Comparison of ENCODE assay signal across 8 cellular contexts in the genomic region with DNA sequence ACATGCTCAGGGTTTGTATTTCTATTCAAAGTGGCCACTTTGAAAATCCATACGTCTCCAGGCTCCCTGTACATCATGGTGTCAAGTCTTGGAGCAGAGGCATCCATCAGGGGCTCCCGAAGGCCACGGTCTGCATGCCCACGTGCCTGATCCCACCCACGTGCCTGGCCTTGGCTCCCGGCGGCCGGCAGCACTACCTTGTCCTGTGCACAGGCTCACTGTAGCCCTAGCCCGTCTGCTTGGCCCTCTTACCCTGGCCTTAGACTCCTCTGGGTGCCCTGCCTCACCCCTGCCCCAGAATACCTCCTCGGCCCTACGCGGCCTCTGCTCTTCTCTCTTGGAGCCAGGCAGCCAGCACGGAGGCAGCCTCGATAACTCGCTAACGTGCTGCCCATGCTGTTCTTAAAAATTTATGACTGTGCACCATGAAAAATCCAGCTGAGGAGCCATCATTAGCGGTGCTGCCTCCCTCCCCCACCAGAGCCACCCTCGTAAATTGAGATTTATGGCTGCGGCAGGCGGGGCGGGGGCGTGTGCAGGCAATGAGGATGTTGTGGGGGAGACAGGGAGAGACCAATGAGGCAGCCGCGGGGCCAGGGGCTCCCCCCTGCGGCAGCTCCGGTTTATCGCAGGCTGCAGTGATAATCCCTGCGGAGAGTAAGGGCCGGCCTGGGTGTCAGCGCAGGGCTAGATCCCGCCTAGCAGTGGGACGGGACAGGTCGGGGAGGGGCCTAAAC. TPM values are rescaled to one million over a fixed set of nuclear protein-coding genes. Genes with fewer than 3 reads are reported as not detected.
DNase-seq lines count a peak whose midpoint lies in the region; ATAC-seq and TF ChIP-seq lines count a peak whose summit lies in the region.

No MANE protein-coding gene starts in this region.

- ATAC-seq in RWPE2 (ENCODE audit: low read depth) (peak; percentile 17; the same call in 1 of the 3 replicates), mucosa of descending colon (peak; percentile 96), HG03039 (IDR thresholded peaks at IDR 0.05; ENCODE audit: unreplicated experiment) (no peak)

- no peaks in the 10 kb centered on the region for H3K27me3 ChIP-seq in RWPE2 (ENCODE audit: insufficient read depth, poor library complexity, severe bottlenecking)
- H3K27me3 ChIP-seq in testis = no peaks in the 10 kb centered on the region

- TF ChIP-seq CTCF in RWPE2 (IDR thresholded peaks at IDR 0.05; ENCODE audit: poor library complexity, severe bottlenecking) (peak; percentile 39), mucosa of descending colon (IDR thresholded peaks at IDR 0.05) (peak; percentile 48), testis (IDR thresholded peaks at IDR 0.05) (peak in 2 of 3 experiments; percentile 28 to 46)

- WGBS in testis, 2 donors = 64 to 81% methylated on average over 22 to 33 of the region's 33 CpGs

- H3K4me3 ChIP-seq in RWPE2 (ENCODE audit: severe bottlenecking) (no peak overlapping the region), mucosa of descending colon (no peak overlapping the region), testis (no peak overlapping the region)

- no peaks in the 10 kb centered on the region for H3K9me3 ChIP-seq in RWPE2 (ENCODE audit: severe bottlenecking)
- H3K9me3 ChIP-seq in mucosa of descending colon = no peaks in the 10 kb centered on the region
- H3K9me3 ChIP-seq in testis = no peaks in the 10 kb centered on the region

- H3K27ac ChIP-seq in RWPE2 (ENCODE audit: poor library complexity, severe bottlenecking) = no peak overlapping the region
- no peak overlapping the region for H3K27ac ChIP-seq in testis

- TF ChIP-seq POLR2A in testis (IDR thresholded peaks at IDR 0.05) = no peak

- H3K36me3 ChIP-seq in RWPE2 (ENCODE audit: low read depth) (no peaks in the 10 kb centered on the region), mucosa of descending colon (ENCODE audit: low read depth) (no peaks in the 10 kb centered on the region), testis (ENCODE audit: low read depth, missing control alignments) (no peaks in the 10 kb centered on the region)

- peak; percentile 19 for DNase-seq in activated CD4-positive, alpha-beta T cell treated with anti-CD3 and anti-CD28 coated beads for 24 hours (ENCODE audit: low read depth in 2 of 2)
- DNase-seq in activated CD4-positive, alpha-beta T cell treated with anti-CD3 and anti-CD28 coated beads for 1 hour = no peak
- DNase-seq in RWPE2 (ENCODE audit: low spot score) = no peak
- DNase-seq in cerebellar cortex (ENCODE audit: low spot score) = peak; percentile 15
- peak; percentile 88 to 92 (median 89) for DNase-seq in mucosa of descending colon
- DNase-seq in testis = peak; percentile 55
- DNase-seq in cortex of kidney (lab: John Stamatoyannopoulos, UW) = no peak

- intact Hi-C loops in mucosa of descending colon (cut with DNase I, micrococcal nuclease) = no loop called here
- intact Hi-C loops in testis (cut with DNase I; ENCODE audit: low total_unique reads) = no loop called here

- no peaks in the 10 kb centered on the region for H3K4me1 ChIP-seq in RWPE2 (ENCODE audit: insufficient read depth, poor library complexity, severe bottlenecking)
- H3K4me1 ChIP-seq in mucosa of descending colon (ENCODE audit: low read depth) = peaks cover 44% of the 10 kb centered on the region
- H3K4me1 ChIP-seq in testis = peaks cover 31% of the 10 kb centered on the region

RNA-seq across cellular contexts. Expression of gene DMAP1, which starts 24.6 kb away (rescaled TPM):
- 10 to 100 TPM; 40.8 to 52.0 (median 44.0) TPM for total RNA-seq in mucosa of descending colon
- 10 to 100 TPM; 84.2 to 86.6 TPM for total RNA-seq in testis
- polyA plus RNA-seq in testis (ENCODE audit: insufficient read depth, low read depth, low replicate concordance) = 54.2 TPM

Comparison
In these comparisons a context has a peak if more than half of its experiments do, and no peak if none do; other contexts are left out.
1. DNase-seq: peak in activated CD4-positive, alpha-beta T cell treated with anti-CD3 and anti-CD28 coated beads for 24 hours (2 of 2), cerebellar cortex (single experiment), mucosa of descending colon (3 of 3) and testis (single experiment); none in activated CD4-positive, alpha-beta T cell treated with anti-CD3 and anti-CD28 coated beads for 1 hour (single experiment), RWPE2 (single experiment) and cortex of kidney (single experiment).
2. Peak in every context shown above with its lines, with median percentiles within 50 percentile points of each other: CTCF ChIP-seq.